In genomic region chr6:149032318-149032598, GRCh38 we compare ENCODE assay signal across 8 cellular contexts.
A peak's percentile ranks its signal among the peaks of the same experiment; 100 is the strongest.
DNase-seq lines count a peak whose midpoint lies in the region; ATAC-seq lines count a peak whose summit lies in the region.

No MANE protein-coding gene starts in this region.

- peak overlapping the region; percentile 69 for H3K4me3 Mint-ChIP-seq in activated naive CD8-positive, alpha-beta T cell treated with anti-CD3 and anti-CD28 coated beads, Interleukin-2, amount 10 ng/mL, durations not matched to agents 7 days and 5 days

- no peak overlapping the region for H3K27ac ChIP-seq in SJCRH30

- H3K36me3 Mint-ChIP-seq in activated naive CD8-positive, alpha-beta T cell treated with anti-CD3 and anti-CD28 coated beads, Interleukin-2, amount 10 ng/mL, durations not matched to agents 7 days and 5 days: peaks cover 1% of the 10 kb centered on the region

- no peaks in the 10 kb centered on the region for H3K9me3 Mint-ChIP-seq in activated naive CD8-positive, alpha-beta T cell treated with anti-CD3 and anti-CD28 coated beads, Interleukin-2, amount 10 ng/mL, durations not matched to agents 7 days and 5 days

- H3K4me3 ChIP-seq in skeletal muscle satellite cell (ENCODE audit: low read length) (peak overlapping the region; percentile 65), SJCRH30 (no peak overlapping the region)

- POLR2A ChIA-PET in activated naive CD8-positive, alpha-beta T cell treated with anti-CD3 and anti-CD28 coated beads, Interleukin-2, amount 10 ng/mL, durations not matched to agents 7 days and 5 days (lab: Charles Lee): interaction anchor here (0.6 to 1.4 kb wide), 5 partner anchors 33 to 399 kb away, joined by 3 to 6 read pairs (median 4); partner anchors contain the start of gene TAB2

- H3K4me2 ChIP-seq in skeletal muscle satellite cell (ENCODE audit: low read length): peak overlapping the region; percentile 85

- H3K9me3 ChIP-seq in skeletal muscle satellite cell (replicated peaks; ENCODE audit: low read length): no peaks in the 10 kb centered on the region
- no peaks in the 10 kb centered on the region for H3K9me3 ChIP-seq in SJCRH30 (replicated peaks)

- peak overlapping the region; percentile 86 for H3K9ac ChIP-seq in skeletal muscle satellite cell (ENCODE audit: low read depth, low read length)

- H3K36me3 ChIP-seq in skeletal muscle satellite cell (ENCODE audit: insufficient read depth, low read length): no peaks in the 10 kb centered on the region
- no peaks in the 10 kb centered on the region for H3K36me3 ChIP-seq in SJCRH30

- peaks cover 2% of the 10 kb centered on the region for H3K27me3 Mint-ChIP-seq in activated naive CD8-positive, alpha-beta T cell treated with anti-CD3 and anti-CD28 coated beads, Interleukin-2, amount 10 ng/mL, durations not matched to agents 7 days and 5 days

- peak; percentile 22 for ATAC-seq in GM19023 (IDR thresholded peaks at IDR 0.05; ENCODE audit: unreplicated experiment)
- peak; percentile 15 for ATAC-seq in HG02884 (IDR thresholded peaks at IDR 0.05; ENCODE audit: unreplicated experiment)
- ATAC-seq in activated naive CD8-positive, alpha-beta T cell treated with anti-CD3 and anti-CD28 coated beads, Interleukin-2, amount 10 ng/mL, durations not matched to agents 7 days and 5 days (ENCODE audit: low read depth): no peak

- H3K27ac Mint-ChIP-seq in activated naive CD8-positive, alpha-beta T cell treated with anti-CD3 and anti-CD28 coated beads, Interleukin-2, amount 10 ng/mL, durations not matched to agents 7 days and 5 days: peak overlapping the region; percentile 81

- H3K4me1 ChIP-seq in skeletal muscle satellite cell (ENCODE audit: control insufficient read depth, insufficient read depth, low read length) (peaks cover 56% of the 10 kb centered on the region), SJCRH30 (peaks cover 17% of the 10 kb centered on the region)

- H3K27me3 ChIP-seq in skeletal muscle satellite cell (ENCODE audit: control insufficient read depth, insufficient read depth, low read length) (no peaks in the 10 kb centered on the region), SJCRH30 (no peaks in the 10 kb centered on the region)

- H3K4me1 Mint-ChIP-seq in activated naive CD8-positive, alpha-beta T cell treated with anti-CD3 and anti-CD28 coated beads, Interleukin-2, amount 10 ng/mL, durations not matched to agents 7 days and 5 days: peaks cover 49% of the 10 kb centered on the region

- DNase-seq in activated naive CD8-positive, alpha-beta T cell treated with anti-CD3 and anti-CD28 coated beads, Interleukin-2, amount 10 ng/mL, durations not matched to agents 7 days and 5 days: no peak
- DNase-seq in OCI-M2 (lab: John Stamatoyannopoulos, UW; ENCODE audit: unreplicated experiment) (no peak), GDM1 (lab: John Stamatoyannopoulos, UW) (no peak), SJCRH30 (no peak), NCI-H524 (lab: John Stamatoyannopoulos, UW) (no peak)
